ENCODE assay signal across 9 cellular contexts in the genomic region with DNA sequence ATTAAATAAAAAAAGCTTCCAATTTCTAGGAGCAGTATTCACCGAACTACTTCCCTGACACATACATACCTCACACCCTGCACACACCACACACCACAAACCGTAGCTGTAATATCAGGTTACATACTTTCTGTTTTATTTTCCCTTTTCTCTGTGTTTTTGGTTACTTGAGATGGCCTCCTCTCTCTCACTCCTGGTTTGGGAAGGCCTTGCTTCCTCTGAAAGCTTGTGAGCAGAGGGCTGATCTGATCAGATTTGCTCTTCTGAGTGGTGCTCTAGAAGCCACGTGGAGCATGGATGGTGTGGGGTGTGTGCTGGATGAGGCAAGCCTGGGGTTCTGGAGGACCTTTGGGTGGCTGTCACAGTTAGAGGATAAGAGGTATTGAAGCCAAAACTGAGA. TPM values are rescaled to one million over a fixed set of nuclear protein-coding genes. Genes with fewer than 3 reads are reported as not detected.
DNase-seq lines count a peak whose midpoint lies in the region; ATAC-seq and TF ChIP-seq lines count a peak whose summit lies in the region.
"Had no signal": no experiment of that assay in that cellular context is flagged by ENCODE, and none has a peak within 500 bp of the region (broad histone marks: within the 10 kb centered on the region; RNA-seq: fewer than 3 reads in every experiment).

No MANE protein-coding gene starts in this region.

- in situ Hi-C loops in GM13976 (cut with MboI; ENCODE audit: low sequenced_read_pairs, unreplicated experiment): no loop called here

- intact Hi-C loops in A673 (cut with micrococcal nuclease; ENCODE audit: unreplicated experiment): no loop called here

- no peaks in the 10 kb centered on the region for H3K4me1 ChIP-seq in A673 (ENCODE audit: insufficient read depth, low read length, poor library complexity, severe bottlenecking)
- no peaks in the 10 kb centered on the region for H3K4me1 ChIP-seq in effector memory CD4-positive, alpha-beta T cell (ENCODE audit: control insufficient read depth, insufficient read depth, low read length, poor library complexity, severe bottlenecking)
- H3K4me1 ChIP-seq: HAP-1 had no signal

- TF ChIP-seq CTCF in GM13976 (IDR thresholded peaks at IDR 0.05; ENCODE audit: borderline replicate concordance, control extremely low read depth, extremely low read depth, insufficient read depth, missing control alignments) (no peak), fibroblast of mammary gland (conservative IDR thresholded peaks at IDR 0.05; ENCODE audit: control insufficient read depth, insufficient read depth, low read depth, low read length) (no peak), A673 (conservative IDR thresholded peaks at IDR 0.05; ENCODE audit: low read depth, low read length) (no peak)

- H3K27me3 ChIP-seq in A673 (replicated peaks; ENCODE audit: insufficient read depth, low read depth, low read length, poor library complexity): no peaks in the 10 kb centered on the region
- no peaks in the 10 kb centered on the region for H3K27me3 ChIP-seq in effector memory CD4-positive, alpha-beta T cell (replicated peaks; ENCODE audit: control insufficient read depth, insufficient read depth, low read length, poor library complexity, severe bottlenecking)

- CTCF ChIA-PET in A673 (lab: Charles Lee): no interaction called here

- DNase-seq in GM13976 (ENCODE audit: low spot score): peak; percentile 36
- DNase-seq in fibroblast of mammary gland (ENCODE audit: low read depth): peak; percentile 60
- DNase-seq in A673 (ENCODE audit: low spot score): no peak
- no peak for DNase-seq in effector memory CD4-positive, alpha-beta T cell
- no peak for DNase-seq in SKM-1 (lab: John Stamatoyannopoulos, UW; ENCODE audit: unreplicated experiment)
- DNase-seq in NOMO-1 (lab: John Stamatoyannopoulos, UW; ENCODE audit: unreplicated experiment in 2 of 2): no peak

- no peaks in the 10 kb centered on the region for H3K9me3 ChIP-seq in A673 (ENCODE audit: low read depth, low read length, poor library complexity, severe bottlenecking)
- H3K9me3 ChIP-seq in effector memory CD4-positive, alpha-beta T cell (ENCODE audit: control insufficient read depth, low read length): no peaks in the 10 kb centered on the region
- H3K9me3 ChIP-seq: HAP-1 had no signal

- H3K36me3 ChIP-seq in A673 (ENCODE audit: insufficient read depth, low read length, poor library complexity, severe bottlenecking): no peaks in the 10 kb centered on the region
- H3K36me3 ChIP-seq in effector memory CD4-positive, alpha-beta T cell (ENCODE audit: control insufficient read depth, insufficient read depth, low read length): no peaks in the 10 kb centered on the region
- H3K36me3 ChIP-seq: HAP-1 had no signal

- POLR2A ChIA-PET in A673 (lab: Charles Lee; ENCODE audit: low non-redundant PET): no interaction called here

- no TSS peak for BruUV-seq in A673 (replicated peaks; lab: Mats Ljungman, UMichigan)

- H3K27ac ChIP-seq in A673 (ENCODE audit: low read depth, low read length, poor library complexity, severe bottlenecking): no peak overlapping the region
- H3K27ac ChIP-seq in effector memory CD4-positive, alpha-beta T cell (ENCODE audit: insufficient read depth, low read length, poor library complexity, severe bottlenecking): no peak overlapping the region

- H3K4me3 ChIP-seq in fibroblast of mammary gland (ENCODE audit: control insufficient read depth, low read depth, low read length) (no peak overlapping the region), A673 (ENCODE audit: low read depth, low read length, poor library complexity, severe bottlenecking) (no peak overlapping the region)
- no peak overlapping the region for H3K4me3 ChIP-seq in effector memory CD4-positive, alpha-beta T cell (ENCODE audit: insufficient read depth, low read depth, low read length, poor library complexity, severe bottlenecking)
- H3K4me3 ChIP-seq: HAP-1 had no signal

- ATAC-seq in GM21529 (IDR thresholded peaks at IDR 0.05; ENCODE audit: unreplicated experiment): peak; percentile 89
- ATAC-seq in HG03575 (IDR thresholded peaks at IDR 0.05; ENCODE audit: extremely low read depth, insufficient number of reproducible peaks, low FRiP score, unreplicated experiment): peak; percentile 86

RNA-seq across cellular contexts. Expression of a gene that starts 20.9 kb away (rescaled TPM):
- total RNA-seq in A673 (2021): 75.2 and 82.8 TPM in 2 replicates

Comparison
In these comparisons a context has a peak if more than half of its experiments do, and no peak if none do; other contexts are left out.
1. DNase-seq: peak in GM13976 (single experiment) and fibroblast of mammary gland (single experiment); none in A673 (single experiment), effector memory CD4-positive, alpha-beta T cell (0 of 3), SKM-1 (single experiment) and NOMO-1 (0 of 2).